Comparison of ENCODE assay signal across 10 cellular contexts in genomic region chr2:230942920-230943896, GRCh38. TPM values are rescaled to one million over a fixed set of nuclear protein-coding genes. Genes with fewer than 3 reads are reported as not detected.
DNase-seq lines count a peak whose midpoint lies in the region; ATAC-seq, FAIRE-seq and TF ChIP-seq lines count a peak whose summit lies in the region.
"Had no signal": no experiment of that assay in that cellular context is flagged by ENCODE, and none has a peak within 500 bp of the region (broad histone marks: within the 10 kb centered on the region; RNA-seq: fewer than 3 reads in every experiment).

No MANE protein-coding gene starts in this region.

- no peaks in the 10 kb centered on the region for H3K9me3 Mint-ChIP-seq in Calu3 (ENCODE audit: low read depth, unreplicated experiment)

- BruUV-seq in Calu3 (replicated peaks; lab: Mats Ljungman, UMichigan): no TSS peak

- H3K4me3 ChIP-seq in astrocyte of the spinal cord (ENCODE audit: low read depth, low read length): peak overlapping the region; percentile 5
- H3K4me3 ChIP-seq: body of pancreas, pancreas had no signal

- in situ Hi-C loops in astrocyte of the spinal cord (cut with HindIII; ENCODE audit: low sequenced_read_pairs): no loop called here

- CTCF ChIA-PET in Calu3 (lab: Charles Lee): no interaction called here

- peaks cover 81% of the 10 kb centered on the region for H3K27me3 Mint-ChIP-seq in Calu3 (ENCODE audit: unreplicated experiment)

- TF ChIP-seq CTCF in astrocyte of the spinal cord (IDR thresholded peaks at IDR 0.05; ENCODE audit: low read depth, low read length) (no peak), Calu3 (IDR thresholded peaks at IDR 0.05; ENCODE audit: unreplicated experiment) (no peak)

- H3K27ac Mint-ChIP-seq in Calu3 (ENCODE audit: unreplicated experiment): no peak overlapping the region

- peak; percentile 99 for FAIRE-seq in GM12891 (lab: Jason Lieb, UNC)
- FAIRE-seq: pancreas had no signal

- H3K36me3 Mint-ChIP-seq in Calu3 (ENCODE audit: insufficient read depth, unreplicated experiment): no peaks in the 10 kb centered on the region

- TF ChIP-seq POLR2A in GM12891 (IDR thresholded peaks at IDR 0.05; ENCODE audit: low read depth, low read length): peak; percentile 35

- no peaks in the 10 kb centered on the region for H3K4me1 Mint-ChIP-seq in Calu3 (ENCODE audit: low read depth, unreplicated experiment)

- intact Hi-C loops in Calu3 (cut with micrococcal nuclease; ENCODE audit: unreplicated experiment): no loop called here

- no peak overlapping the region for H3K4me3 Mint-ChIP-seq in Calu3 (ENCODE audit: low read depth, unreplicated experiment)

- DNase-seq in GM12891 (ENCODE audit: insufficient read length, low spot score) (peak; percentile 76), astrocyte of the spinal cord (ENCODE audit: low read depth, low spot score) (peak; percentile 24), Calu3 (no peak), NCI-H1092 (lab: John Stamatoyannopoulos, UW) (no peak), NCI-H82 treated with DMSO at 0.1 percent for 48 hours (lab: John Stamatoyannopoulos, UW; ENCODE audit: unreplicated experiment) (no peak)
- peak; percentile 60 for DNase-seq in stimulated activated CD8-positive, alpha-beta memory T cell treated with anti-CD3 and anti-CD28 coated beads, Interleukin-4, amount 100 ng/mL, for 24 hours (ENCODE audit: low read depth)

- ATAC-seq in GM21447 (IDR thresholded peaks at IDR 0.05; ENCODE audit: unreplicated experiment): peak; percentile 59
- peak; percentile 57 for ATAC-seq in HG03571 (IDR thresholded peaks at IDR 0.05; ENCODE audit: unreplicated experiment)
- ATAC-seq: body of pancreas had no signal

TF ChIP-seq in GM12891, 5 proteins besides CTCF, POLR2A, EP300 and RAD21:
- TF ChIP-seq SPI1 (IDR thresholded peaks at IDR 0.05; ENCODE audit: low read depth, low read length) (peak; percentile 70), TAF1 (IDR thresholded peaks at IDR 0.05; ENCODE audit: low read depth, low read length) (peak; percentile 94), POLR2AphosphoS5 (IDR thresholded peaks at IDR 0.05; ENCODE audit: low read depth, low read length) (peak; percentile 44), POU2F2 (IDR thresholded peaks at IDR 0.05; ENCODE audit: low read depth, low read length) (peak; percentile 26; the same call in 1 of the 2 replicates), PAX5 (IDR thresholded peaks at IDR 0.05; ENCODE audit: insufficient read depth, low read length, severe bottlenecking) (no peak)

RNA-seq across cellular contexts. Expression of gene GPR55, which starts 18.2 kb away (rescaled TPM):
- 20.8 TPM for polyA plus RNA-seq in GM12891 (2012; ENCODE audit: low read depth, missing spikeins)
- not detected in 2 replicates for total RNA-seq in Calu3 (2022)
- total RNA-seq: body of pancreas had no signal

RNA-seq across cellular contexts. Expression of gene SPATA3, which starts 52.7 kb away (rescaled TPM):
- not detected for polyA plus RNA-seq in GM12891 (2012; ENCODE audit: low read depth, missing spikeins)
- total RNA-seq in Calu3 (2022): not detected in 2 replicates
- total RNA-seq: body of pancreas, pancreas had no signal
- polyA plus RNA-seq: pancreas had no signal

Comparison
In these comparisons a context has a peak if more than half of its experiments do, and no peak if none do; other contexts are left out.
1. DNase-seq: peak in GM12891 (single experiment), astrocyte of the spinal cord (single experiment) and stimulated activated CD8-positive, alpha-beta memory T cell treated with anti-CD3 and anti-CD28 coated beads, Interleukin-4, amount 100 ng/mL, for 24 hours (single experiment); none in Calu3 (single experiment), NCI-H1092 (single experiment) and NCI-H82 treated with DMSO at 0.1 percent for 48 hours (single experiment).